Comparison of ENCODE assay signal across 8 cellular contexts in genomic region chr1:147098338-147098973, GRCh38.
DNase-seq lines count a peak whose midpoint lies in the region; ATAC-seq, FAIRE-seq and TF ChIP-seq lines count a peak whose summit lies in the region.
"Not testable (repeated sequence)": the region's sequence is repeated elsewhere in the genome, so short reads cannot be mapped to it uniquely, and the experiment has no call there.

No MANE protein-coding gene starts in this region.

- not testable (repeated sequence) for H3K9ac ChIP-seq in GM12878 (ENCODE audit: control insufficient read depth, insufficient read depth, low read length)

- POLR2A ChIA-PET in GM12878 (lab: Charles Lee) = not testable (repeated sequence)

- intact Hi-C loops in GM12878 (cut with micrococcal nuclease; ENCODE audit: unreplicated experiment); thyroid gland (cut with DNase I): not testable (repeated sequence)

- not testable (repeated sequence) for H3K27me3 ChIP-seq in HL-60 (ENCODE audit: insufficient read depth, poor library complexity, severe bottlenecking); GM12878 (replicated peaks in 1 of 2; ENCODE audit: control insufficient read depth in 2 of 2, insufficient read depth in 2 of 2, low read length in 1 of 2); thyroid gland

- H2AFZ ChIP-seq in GM12878 (ENCODE audit: control insufficient read depth, low read depth, low read length) = not testable (repeated sequence)

- FAIRE-seq in GM12878 (lab: Jason Lieb, UNC) = not testable (repeated sequence)

- not testable (repeated sequence) for H3K9me3 ChIP-seq in GM12878 (replicated peaks; ENCODE audit: control insufficient read depth, insufficient read depth, low read length); thyroid gland

- H3K36me3 ChIP-seq in GM12878 (ENCODE audit: control insufficient read depth in 2 of 2, insufficient read depth in 2 of 2, low read length in 1 of 2); thyroid gland: not testable (repeated sequence)

- TF ChIP-seq RAD21 in GM12878 (IDR thresholded peaks at IDR 0.05; ENCODE audit: insufficient read depth, low read depth, low read length) = peak; percentile 44

- ATAC-seq in GM12878 = not testable (repeated sequence)

- TF ChIP-seq POLR2A in GM12878 (IDR thresholded peaks at IDR 0.05; ENCODE audit: low read depth, low read length); thyroid gland (IDR thresholded peaks at IDR 0.05): not testable (repeated sequence)

- DNase-seq in DMS53 (lab: John Stamatoyannopoulos, UW) (peak; percentile 78), HL-60 (ENCODE audit: low read depth in 1 of 2, low spot score in 1 of 2) (peak in 1 of 2 experiments; percentile 25), NCI-H2227 (lab: John Stamatoyannopoulos, UW; ENCODE audit: unreplicated experiment) (peak; percentile 49), SK-N-DZ (ENCODE audit: low spot score) (peak; percentile 23), foreskin fibroblast (peak in 1 of 2 donors; percentile 17), midbrain (lab: John Stamatoyannopoulos, UW) (peak; percentile 8), thyroid gland (peak; percentile 21 to 45)
- not testable (repeated sequence) for DNase-seq in GM12878 (ENCODE audit: low read depth, low spot score)

- H3K27ac ChIP-seq in HL-60 (replicated peaks); GM12878 (ENCODE audit: control insufficient read depth, insufficient read depth); thyroid gland: not testable (repeated sequence)

- peak; percentile 22 for TF ChIP-seq CTCF in HL-60 (IDR thresholded peaks at IDR 0.05; ENCODE audit: insufficient read depth, low read length)
- peak; percentile 35 to 59 (median 37); a peak in 4 of 6 replicates for TF ChIP-seq CTCF in GM12878 (IDR thresholded peaks at IDR 0.05 in 2 of 3, conservative IDR thresholded peaks at IDR 0.05 in 1 of 3; ENCODE audit: control insufficient read depth in 2 of 3, extremely low read depth in 1 of 3, insufficient read depth in 1 of 3, low read depth in 3 of 3, low read length in 3 of 3)
- peak; percentile 38 for TF ChIP-seq CTCF in foreskin fibroblast (IDR thresholded peaks at IDR 0.05; ENCODE audit: low read depth, low read length)
- peak in 1 of 6 experiments; percentile 37 for TF ChIP-seq CTCF in thyroid gland (IDR thresholded peaks at IDR 0.05)

- H3K4me2 ChIP-seq in GM12878 (ENCODE audit: control insufficient read depth, insufficient read depth) = not testable (repeated sequence)

- CTCF ChIA-PET in GM12878 (lab: Yijun Ruan, JAX) = not testable (repeated sequence)

- not testable (repeated sequence) for BruUV-seq in GM12878 (replicated peaks; lab: Mats Ljungman, UMichigan)

- in situ Hi-C loops in GM12878 (cut with MboI) = not testable (repeated sequence)

- 30% methylated on average over 11 of the region's 11 CpGs for WGBS in GM12878 (ENCODE audit: insufficient coverage, insufficient replicate concordance, low lambda C conversion rate, missing lambda C conversion rate)
- 69 to 74% methylated on average over 11 of the region's 11 CpGs for WGBS in thyroid gland, 2 donors

- not testable (repeated sequence) for H4K20me1 ChIP-seq in GM12878 (ENCODE audit: control insufficient read depth, insufficient read depth)

- not testable (repeated sequence) for H3K4me1 ChIP-seq in GM12878 (ENCODE audit: control insufficient read depth, insufficient read depth, low read length); thyroid gland

- SMC1A ChIA-PET in GM12878 (lab: Charles Lee; ENCODE audit: uncharacterized antibody, unreplicated experiment) = interaction anchor here (1.0 kb wide), 1 partner anchor 9 kb away, joined by 3 read pairs; no protein-coding TSS in a partner anchor

- not testable (repeated sequence) for H3K4me3 ChIP-seq in HL-60 (replicated peaks; ENCODE audit: insufficient read depth, low read length); GM12878; foreskin fibroblast (ENCODE audit: low read depth in 1 of 2, low read length in 2 of 2); thyroid gland (replicated peaks in 1 of 3)

- RAD21 ChIA-PET in GM12878 (lab: Charles Lee; ENCODE audit: unreplicated experiment) = not testable (repeated sequence)

- not testable (repeated sequence) for H3K79me2 ChIP-seq in GM12878 (ENCODE audit: control insufficient read depth, insufficient read depth, low read length)

- not testable (repeated sequence) for TF ChIP-seq EP300 in GM12878 (IDR thresholded peaks at IDR 0.05; ENCODE audit: borderline replicate concordance in 1 of 2, control insufficient read depth in 1 of 2, low read depth in 2 of 2, low read length in 2 of 2)

TF ChIP-seq in GM12878, 131 proteins besides CTCF, POLR2A, EP300 and RAD21:
- peak; percentile 27; the same call in 1 of the 2 replicates for TF ChIP-seq SMC3 (IDR thresholded peaks at IDR 0.05; ENCODE audit: borderline replicate concordance, low read length)
TF ChIP-seq in GM12878: peak in this region for 1; not testable (repeated sequence) for 130.
